Comparison of ENCODE assay signal across 9 cellular contexts in genomic region chr10:31321396-31321941, GRCh38. TPM values are rescaled to one million over a fixed set of nuclear protein-coding genes. Genes with fewer than 3 reads are reported as not detected.
DNase-seq lines count a peak whose midpoint lies in the region; ATAC-seq and TF ChIP-seq lines count a peak whose summit lies in the region.
"Had no signal": no experiment of that assay in that cellular context is flagged by ENCODE, and none has a peak within 500 bp of the region (broad histone marks: within the 10 kb centered on the region; RNA-seq: fewer than 3 reads in every experiment).

No MANE protein-coding gene starts in this region.

- no peak for TF ChIP-seq POLR2A in esophagus muscularis mucosa (IDR thresholded peaks at IDR 0.05; ENCODE audit: low read depth)

- ATAC-seq in activated B cell treated with CpG ODN at 0.5 μM for 24 hours (ENCODE audit: low read depth) (no peak), GM18511 (IDR thresholded peaks at IDR 0.05; ENCODE audit: unreplicated experiment) (no peak)

- peak overlapping the region; percentile 88 for H3K27ac Mint-ChIP-seq in activated B cell treated with CpG ODN at 0.5 μM for 24 hours

- H3K36me3 Mint-ChIP-seq in activated B cell treated with CpG ODN at 0.5 μM for 24 hours (ENCODE audit: low read depth) = peaks cover 16% of the 10 kb centered on the region

- peaks cover 11 to 55% (median 49%) of the 10 kb centered on the region in 4 donors for H3K4me1 ChIP-seq in esophagus muscularis mucosa

- H3K4me3 ChIP-seq in esophagus muscularis mucosa = peak overlapping the region; percentile 91 to 99 (median 96)

- H3K27me3 ChIP-seq in esophagus muscularis mucosa = no peaks in the 10 kb centered on the region

- TF ChIP-seq EP300 in esophagus muscularis mucosa (IDR thresholded peaks at IDR 0.05) = no peak

- peak overlapping the region; percentile 92 for H3K4me3 Mint-ChIP-seq in activated B cell treated with CpG ODN at 0.5 μM for 24 hours

- peak overlapping the region; percentile 97 to 100 (median 98) for H3K27ac ChIP-seq in esophagus muscularis mucosa (replicated peaks in 1 of 4)
- H3K27ac ChIP-seq: epithelial cell of prostate had no signal

- DNase-seq in stimulated activated CD4-positive, alpha-beta T cell treated with anti-CD3 and anti-CD28 coated beads, Interleukin-4, amount 100 ng/mL, for 24 hours = peak; percentile 20
- DNase-seq in stimulated activated CD4-positive, alpha-beta T cell treated with anti-CD3 and anti-CD28 coated beads, Interleukin-4, amount 100 ng/mL, for 1 hour = no peak
- DNase-seq in activated B cell treated with CpG ODN at 0.5 μM for 24 hours (no peak), esophagus muscularis mucosa (ENCODE audit: extremely low spot score) (no peak), renal cortical epithelial cell (ENCODE audit: low read depth) (peak; percentile 59), NCI-H774 (lab: John Stamatoyannopoulos, UW) (no peak), NCI-H1436 (lab: John Stamatoyannopoulos, UW) (no peak)

- TF ChIP-seq CTCF in activated B cell treated with CpG ODN at 0.5 μM for 24 hours (IDR thresholded peaks at IDR 0.05) (no peak), esophagus muscularis mucosa (IDR thresholded peaks at IDR 0.05) (no peak)

- H3K9me3 Mint-ChIP-seq in activated B cell treated with CpG ODN at 0.5 μM for 24 hours = no peaks in the 10 kb centered on the region

- H3K9me3 ChIP-seq in esophagus muscularis mucosa = no peaks in the 10 kb centered on the region

- CTCF ChIA-PET in activated B cell treated with CpG ODN at 0.5 μM for 24 hours (lab: Charles Lee) = interaction anchor here (0.8 kb wide), 1 partner anchor 32 kb away, joined by 3 read pairs; no protein-coding TSS in a partner anchor

- intact Hi-C loops in activated B cell treated with CpG ODN at 0.5 μM for 24 hours (cut with micrococcal nuclease) = loop anchor here (10.0 kb wide), 2 partner anchors 173 to 1123 kb away; partner anchors contain the start of gene CCDC7
- intact Hi-C loops in esophagus muscularis mucosa (cut with DNase I) = loop anchor here (2.0 to 10.0 kb wide), 3 partner anchors 281 to 443 kb away; partner anchors contain the start of gene ZNF438

- no peaks in the 10 kb centered on the region for H3K27me3 Mint-ChIP-seq in activated B cell treated with CpG ODN at 0.5 μM for 24 hours

- H3K4me1 Mint-ChIP-seq in activated B cell treated with CpG ODN at 0.5 μM for 24 hours = peaks cover 34% of the 10 kb centered on the region

- no peaks in the 10 kb centered on the region for H3K36me3 ChIP-seq in esophagus muscularis mucosa

- POLR2A ChIA-PET in activated B cell treated with CpG ODN at 0.5 μM for 24 hours (lab: Charles Lee) = interaction anchor here (0.6 to 1.1 kb wide), 3 partner anchors 81 to 1025 kb away, joined by 3 to 6 read pairs (median 3); partner anchors contain the start of gene ZNF438

- 11% methylated on average over 10 of the region's 10 CpGs for WGBS in esophagus muscularis mucosa

RNA-seq across cellular contexts. Expression of gene ZEB1, which starts 2.5 kb away (rescaled TPM):
- 38.4 and 43.0 TPM in 2 replicates for total RNA-seq in activated B cell treated with CpG ODN at 0.5 μM for 24 hours
- total RNA-seq in esophagus muscularis mucosa = 100 to 1,000 TPM; 124 to 189 (median 154) TPM
- total RNA-seq in renal cortical epithelial cell = 26.6 and 84.1 TPM in 2 replicates

Comparison
In these comparisons a context has a peak if more than half of its experiments do, and no peak if none do; other contexts are left out.
1. DNase-seq: peak in stimulated activated CD4-positive, alpha-beta T cell treated with anti-CD3 and anti-CD28 coated beads, Interleukin-4, amount 100 ng/mL, for 24 hours (single experiment) and renal cortical epithelial cell (single experiment); none in stimulated activated CD4-positive, alpha-beta T cell treated with anti-CD3 and anti-CD28 coated beads, Interleukin-4, amount 100 ng/mL, for 1 hour (single experiment), activated B cell treated with CpG ODN at 0.5 μM for 24 hours (single experiment), esophagus muscularis mucosa (single experiment), NCI-H774 (single experiment) and NCI-H1436 (single experiment).